In the genomic region with DNA sequence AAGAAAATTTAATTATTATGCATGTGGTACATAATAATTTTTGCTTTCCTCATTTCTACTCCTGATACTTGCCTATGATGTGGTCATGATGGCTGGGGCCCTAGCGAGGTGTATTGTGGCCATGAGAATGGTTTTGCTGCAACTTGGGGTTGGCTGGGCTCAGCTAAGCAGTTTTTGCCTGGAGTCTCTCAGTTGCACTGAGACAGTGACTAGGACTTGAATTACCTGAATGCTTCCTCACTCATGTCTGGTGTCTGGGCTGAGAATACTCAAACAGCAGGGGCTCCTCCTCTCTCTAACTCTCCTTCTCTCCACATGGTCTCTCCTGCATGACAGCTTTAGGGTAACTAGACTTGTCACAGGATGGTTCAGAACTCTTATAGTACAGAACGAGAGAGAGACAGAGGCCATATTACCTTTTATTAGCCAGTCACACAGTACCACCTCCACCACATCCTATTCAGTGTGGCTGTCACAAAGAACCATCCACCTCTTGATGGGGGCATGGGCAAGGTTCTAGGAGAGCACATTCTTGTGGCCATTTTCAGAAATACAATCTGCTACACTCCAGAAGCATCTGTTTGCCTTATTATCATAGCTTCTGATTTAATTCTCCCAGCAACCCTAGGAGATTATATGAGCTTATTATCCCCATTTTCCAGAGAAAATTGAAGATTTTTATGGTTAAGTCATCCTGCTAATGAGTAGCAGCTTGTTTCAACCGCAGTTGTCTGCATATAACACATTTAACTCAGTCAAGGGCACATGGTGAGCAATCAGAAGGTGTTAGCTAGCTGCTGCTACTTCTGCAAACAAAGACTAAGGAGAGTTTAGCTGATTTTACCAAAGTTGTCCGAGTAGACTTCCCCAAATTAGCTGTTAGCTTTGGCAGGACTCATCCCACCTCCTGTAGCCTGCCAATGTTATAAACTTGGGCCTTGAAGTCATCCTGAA, we compare ENCODE assay signal across 1 cellular context.
TF ChIP-seq lines count a peak whose summit lies in the region.

No MANE protein-coding gene starts in this region.

TF ChIP-seq in HCT116, 20 proteins besides CTCF, POLR2A, EP300 and RAD21:
- TF ChIP-seq EZH2phosphoT487 (IDR thresholded peaks at IDR 0.05; ENCODE audit: borderline replicate concordance) = no peak
- no peak for TF ChIP-seq CBX3 (IDR thresholded peaks at IDR 0.05; ENCODE audit: low read depth)
- no peak for TF ChIP-seq FOSL1 (IDR thresholded peaks at IDR 0.05; ENCODE audit: low read depth)
- TF ChIP-seq TCF7L2 (IDR thresholded peaks at IDR 0.05; ENCODE audit: borderline replicate concordance, extremely low read depth, insufficient read depth, insufficient read length) = no peak
- no peak for TF ChIP-seq JUND (IDR thresholded peaks at IDR 0.05)
- TF ChIP-seq, protein P1, sequence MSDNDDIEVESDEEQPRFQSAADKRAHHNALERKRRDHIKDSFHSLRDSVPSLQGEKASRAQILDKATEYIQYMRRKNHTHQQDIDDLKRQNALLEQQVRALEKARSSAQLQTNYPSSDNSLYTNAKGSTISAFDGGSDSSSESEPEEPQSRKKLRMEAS (IDR thresholded peaks at IDR 0.05) = no peak
- TF ChIP-seq ELF1 (IDR thresholded peaks at IDR 0.05; ENCODE audit: borderline replicate concordance, low read depth) = no peak
- no peak for TF ChIP-seq YY1 (IDR thresholded peaks at IDR 0.05; ENCODE audit: extremely low read depth, insufficient replicate concordance, low read depth, low read length)
- no peak for TF ChIP-seq EGR1 (IDR thresholded peaks at IDR 0.05; ENCODE audit: low read depth)
- TF ChIP-seq CEBPB (IDR thresholded peaks at IDR 0.05; ENCODE audit: low read depth) = no peak
- TF ChIP-seq SRF (IDR thresholded peaks at IDR 0.05; ENCODE audit: low read depth) = no peak
- TF ChIP-seq SP1 (IDR thresholded peaks at IDR 0.05; ENCODE audit: low read depth) = no peak
- no peak for TF ChIP-seq POLR2AphosphoS5 (IDR thresholded peaks at IDR 0.05; ENCODE audit: low read depth, low read length)
